ENCODE assay signal across 8 cellular contexts in genomic region chr5:43069401-43069720, GRCh38. TPM values are rescaled to one million over a fixed set of nuclear protein-coding genes. Genes with fewer than 3 reads are reported as not detected.
DNase-seq lines count a peak whose midpoint lies in the region; ATAC-seq, FAIRE-seq and TF ChIP-seq lines count a peak whose summit lies in the region.
"Not testable (repeated sequence)": the region's sequence is repeated elsewhere in the genome, so short reads cannot be mapped to it uniquely, and the experiment has no call there.

No MANE protein-coding gene starts in this region.

- not testable (repeated sequence) for TF ChIP-seq EP300 in HepG2 (IDR thresholded peaks at IDR 0.05; ENCODE audit: low read depth in 2 of 2, low read length in 2 of 2); HepG2 (CRISPR knock-in tag; IDR thresholded peaks at IDR 0.05; ENCODE audit: borderline replicate concordance)

- H3K4me2 ChIP-seq in HepG2 (ENCODE audit: low read depth, low read length): 0 out of 2 replicates have a peak overlapping the region, but pooled peaks have one; percentile 98
- H3K4me2 ChIP-seq in neural progenitor cell: peak overlapping the region; percentile 94

- not testable (repeated sequence) for H3K27ac ChIP-seq in CD4-positive, CD25-positive, alpha-beta regulatory T cell (ENCODE audit: insufficient read depth, low read length, poor library complexity, severe bottlenecking); effector memory CD4-positive, alpha-beta T cell (ENCODE audit: insufficient read depth, low read length, poor library complexity, severe bottlenecking); HepG2 (ENCODE audit: extremely low read length, insufficient read depth, low read length); neural progenitor cell; thoracic aorta

- POLR2A ChIA-PET in HepG2 (lab: Yijun Ruan, JAX): not testable (repeated sequence)

- CTCF ChIA-PET in HepG2 (lab: Yijun Ruan, JAX; ENCODE audit: low intra/inter-chr PET ratio, low total read pairs): not testable (repeated sequence)

- in situ Hi-C loops in HepG2 (cut with HindIII; ENCODE audit: extremely low pct_ligation_motif_present, low pct_unique_long_range_greater_than_20kb): loop anchor here (5.0 kb wide), 1 partner anchor 62 kb away; no protein-coding TSS in a partner anchor

- FAIRE-seq in HepG2 (lab: Jason Lieb, UNC): not testable (repeated sequence)

- not testable (repeated sequence) for H3K9me3 Mint-ChIP-seq in CD4-positive, CD25-positive, alpha-beta regulatory T cell; IgD-negative memory B cell; activated naive CD8-positive, alpha-beta T cell (ENCODE audit: low read depth); neural progenitor cell

- not testable (repeated sequence) for H2AFZ ChIP-seq in HepG2 (ENCODE audit: low read length); neural progenitor cell (replicated peaks)

- H3K4me3 ChIP-seq in CD4-positive, CD25-positive, alpha-beta regulatory T cell (ENCODE audit: low read depth, low read length): peak overlapping the region; percentile 100
- H3K4me3 ChIP-seq in effector memory CD4-positive, alpha-beta T cell (ENCODE audit: insufficient read depth, low read depth, low read length, poor library complexity, severe bottlenecking): peak overlapping the region; percentile 85
- H3K4me3 ChIP-seq in HepG2 (replicated peaks in 1 of 3; ENCODE audit: insufficient read depth in 1 of 3, low read depth in 2 of 3, low read length in 3 of 3); neural progenitor cell: not testable (repeated sequence)
- peak overlapping the region; percentile 84 for H3K4me3 ChIP-seq in thoracic aorta

- peaks cover 19% of the 10 kb centered on the region for H3F3A ChIP-seq in neural progenitor cell (ENCODE audit: low read depth)

- not testable (repeated sequence) for BruUV-seq in HepG2 (replicated peaks; lab: Mats Ljungman, UMichigan)

- H4K20me1 ChIP-seq in HepG2 (ENCODE audit: insufficient read depth, low read length); neural progenitor cell (ENCODE audit: low read depth): not testable (repeated sequence)

- H3K27me3 Mint-ChIP-seq in CD4-positive, CD25-positive, alpha-beta regulatory T cell; IgD-negative memory B cell; T-helper 17 cell; activated naive CD8-positive, alpha-beta T cell; neural progenitor cell (ENCODE audit: insufficient read depth, low read depth): not testable (repeated sequence)

- H3K27me3 ChIP-seq in CD4-positive, CD25-positive, alpha-beta regulatory T cell (ENCODE audit: control insufficient read depth, insufficient read depth, low read length); effector memory CD4-positive, alpha-beta T cell (replicated peaks; ENCODE audit: control insufficient read depth, insufficient read depth, low read length, poor library complexity, severe bottlenecking); HepG2 (ENCODE audit: control insufficient read depth in 1 of 2, insufficient read depth in 2 of 2, low read length in 2 of 2); neural progenitor cell; thoracic aorta (replicated peaks; ENCODE audit: insufficient read depth): not testable (repeated sequence)

- H3K9me3 ChIP-seq in CD4-positive, CD25-positive, alpha-beta regulatory T cell (ENCODE audit: control insufficient read depth in 2 of 2, low read length in 2 of 2); T-helper 17 cell (ENCODE audit: control insufficient read depth, low read length, poor library complexity, severe bottlenecking); effector memory CD4-positive, alpha-beta T cell (ENCODE audit: control insufficient read depth, low read length); HepG2 (ENCODE audit: low read length); neural progenitor cell (ENCODE audit: low read depth); thoracic aorta: not testable (repeated sequence)

- H3K79me2 ChIP-seq in HepG2 (ENCODE audit: insufficient read depth, low read length) (peaks cover 27% of the 10 kb centered on the region), neural progenitor cell (ENCODE audit: low read depth) (peaks cover 29% of the 10 kb centered on the region)

- TF ChIP-seq POLR2A in HepG2 (IDR thresholded peaks at IDR 0.05; ENCODE audit: insufficient read depth in 1 of 2, low read depth in 2 of 2, low read length in 2 of 2): not testable (repeated sequence)

- WGBS in HepG2 (ENCODE audit: low lambda C conversion rate): 88% methylated on average over 3 of the region's 3 CpGs

- H3K4me3 Mint-ChIP-seq in CD4-positive, CD25-positive, alpha-beta regulatory T cell: peak overlapping the region; percentile 97 to 98 (median 98)
- peak overlapping the region in 3 of 4 donors; percentile 49 to 88 (median 81) for H3K4me3 Mint-ChIP-seq in IgD-negative memory B cell
- not testable (repeated sequence) for H3K4me3 Mint-ChIP-seq in T-helper 17 cell, neural progenitor cell
- H3K4me3 Mint-ChIP-seq in activated naive CD8-positive, alpha-beta T cell: peak overlapping the region; percentile 42

- H3K36me3 ChIP-seq in CD4-positive, CD25-positive, alpha-beta regulatory T cell (ENCODE audit: control insufficient read depth, insufficient read depth, low read length): peaks cover 15% of the 10 kb centered on the region
- peaks cover 10% of the 10 kb centered on the region for H3K36me3 ChIP-seq in effector memory CD4-positive, alpha-beta T cell (ENCODE audit: control insufficient read depth, insufficient read depth, low read length)
- H3K36me3 ChIP-seq in HepG2 (replicated peaks in 1 of 2; ENCODE audit: control insufficient read depth in 1 of 2, insufficient read depth in 2 of 2, low read length in 2 of 2): peaks cover 1 to 11% of the 10 kb centered on the region in 2 experiments; a peak in 2 of 5 replicates
- H3K36me3 ChIP-seq in neural progenitor cell, thoracic aorta: not testable (repeated sequence)

- peak overlapping the region in 2 of 3 donors; percentile 66 to 99 for H3K27ac Mint-ChIP-seq in CD4-positive, CD25-positive, alpha-beta regulatory T cell
- H3K27ac Mint-ChIP-seq in IgD-negative memory B cell; activated naive CD8-positive, alpha-beta T cell; neural progenitor cell: not testable (repeated sequence)
- peak overlapping the region; percentile 99 for H3K27ac Mint-ChIP-seq in T-helper 17 cell

- TF ChIP-seq CTCF in HepG2 (CRISPR knock-in tag; IDR thresholded peaks at IDR 0.05); neural progenitor cell (IDR thresholded peaks at IDR 0.05); thoracic aorta (IDR thresholded peaks at IDR 0.05): not testable (repeated sequence)

- peaks cover 32% of the 10 kb centered on the region for H3K36me3 Mint-ChIP-seq in CD4-positive, CD25-positive, alpha-beta regulatory T cell
- H3K36me3 Mint-ChIP-seq in IgD-negative memory B cell (peaks cover 12% of the 10 kb centered on the region), neural progenitor cell (peaks cover 27% of the 10 kb centered on the region)
- not testable (repeated sequence) for H3K36me3 Mint-ChIP-seq in T-helper 17 cell (ENCODE audit: low read depth)
- H3K36me3 Mint-ChIP-seq in activated naive CD8-positive, alpha-beta T cell: peaks cover 10% of the 10 kb centered on the region

- not testable (repeated sequence) for DNase-seq in CD4-positive, CD25-positive, alpha-beta regulatory T cell; T-helper 17 cell; effector memory CD4-positive, alpha-beta T cell; HepG2 (ENCODE audit: low spot score); neural progenitor cell (ENCODE audit: low spot score); thoracic aorta (ENCODE audit: low spot score)

- not testable (repeated sequence) for H3K9ac ChIP-seq in HepG2 (ENCODE audit: insufficient read depth, low read depth, low read length); neural progenitor cell

- H3K4me1 Mint-ChIP-seq in CD4-positive, CD25-positive, alpha-beta regulatory T cell: peaks cover 15 to 61% (median 46%) of the 10 kb centered on the region in 4 donors
- H3K4me1 Mint-ChIP-seq in IgD-negative memory B cell (peaks cover 32 to 35% (median 33%) of the 10 kb centered on the region in 3 donors), T-helper 17 cell (peaks cover 50% of the 10 kb centered on the region), neural progenitor cell (peaks cover 23% of the 10 kb centered on the region)
- peaks cover 50% of the 10 kb centered on the region for H3K4me1 Mint-ChIP-seq in activated naive CD8-positive, alpha-beta T cell (ENCODE audit: low read depth)

- intact Hi-C loops in HepG2 (cut with micrococcal nuclease; ENCODE audit: unreplicated experiment): not testable (repeated sequence)

- TF ChIP-seq RAD21 in HepG2 (CRISPR knock-in tag; IDR thresholded peaks at IDR 0.05): not testable (repeated sequence)

- peaks cover 43% of the 10 kb centered on the region for H3K4me1 ChIP-seq in CD4-positive, CD25-positive, alpha-beta regulatory T cell (ENCODE audit: control insufficient read depth, insufficient read depth, low read length, poor library complexity, severe bottlenecking)
- H3K4me1 ChIP-seq in effector memory CD4-positive, alpha-beta T cell (ENCODE audit: control insufficient read depth, insufficient read depth, low read length, poor library complexity, severe bottlenecking): peaks cover 25% of the 10 kb centered on the region
- H3K4me1 ChIP-seq in HepG2 (ENCODE audit: insufficient read depth, low read length) (peaks cover 26% of the 10 kb centered on the region), thoracic aorta (ENCODE audit: control insufficient read depth in 1 of 2, low read depth in 2 of 2) (peaks cover 22 to 31% of the 10 kb centered on the region in 2 donors)
- H3K4me1 ChIP-seq in neural progenitor cell: not testable (repeated sequence)

- not testable (repeated sequence) for ATAC-seq in CD4-positive, CD25-positive, alpha-beta regulatory T cell (ENCODE audit: low read depth in 2 of 2); T-helper 17 cell; HepG2; thoracic aorta (ENCODE audit: insufficient number of reproducible peaks, low FRiP score, low read depth)

RNA-seq across cellular contexts. Expression of gene ANXA2R, which starts 29.2 kb away (rescaled TPM):
- total RNA-seq in CD4-positive, CD25-positive, alpha-beta regulatory T cell: 38.7 TPM
- 10 to 100 TPM; 35.8 to 69.7 (median 55.7) TPM for polyA plus RNA-seq in CD4-positive, CD25-positive, alpha-beta regulatory T cell
- polyA plus RNA-seq in IgD-negative memory B cell (42.9 TPM), HepG2 (2011; rRNA removed) (1.3 TPM in 2 replicates)
- total RNA-seq in T-helper 17 cell (10 to 100 TPM; 33.0 to 44.0 TPM), HepG2 (2016; rRNA removed; fragmentation: Illumina TruSeq; extraction: Trizol) (0.76 and 0.95 TPM in 2 replicates), neural progenitor cell (ENCODE audit: low replicate concordance) (0.17 and 0.74 TPM in 2 replicates), thoracic aorta (1 to 10 TPM; 3.2 to 5.3 TPM)
- 0.40 and 0.53 TPM in 2 replicates for total RNA-seq in HepG2 (2016; cell fraction: cytosol; rRNA removed; fragmentation: Illumina TruSeq; extraction: Trizol; ENCODE audit: low read depth)
- 0.58 and 0.74 TPM in 2 replicates for total RNA-seq in HepG2 (2016; cell fraction: insoluble cytoplasmic fraction; rRNA removed; fragmentation: Illumina TruSeq; extraction: Trizol)
- 0.65 TPM in 2 replicates for total RNA-seq in HepG2 (2016; cell fraction: membrane; rRNA removed; fragmentation: Illumina TruSeq; extraction: Trizol)
- 1.5 and 1.8 TPM in 2 replicates for total RNA-seq in HepG2 (2016; cell fraction: nucleus; rRNA removed; fragmentation: Illumina TruSeq; extraction: Trizol)
- 0.90 and 1.1 TPM in 2 replicates for polyA plus RNA-seq in HepG2 (2011; cell fraction: cytosol; rRNA removed)
- polyA plus RNA-seq in HepG2 (2011; cell fraction: nucleus; rRNA removed): 2.6 and 2.7 TPM in 2 replicates
- polyA plus RNA-seq in HepG2 (2012): 0.52 and 0.67 TPM in 2 replicates
- 0.37 and 0.41 TPM in 2 replicates for polyA plus RNA-seq in HepG2 (2016; cell fraction: cytosol; fragmentation: Illumina TruSeq; extraction: Trizol; ENCODE audit: low read depth)
- polyA plus RNA-seq in HepG2 (2016; cell fraction: insoluble cytoplasmic fraction; fragmentation: Illumina TruSeq; extraction: Trizol; ENCODE audit: low read depth): 0.28 and 0.72 TPM in 2 replicates
- polyA plus RNA-seq in HepG2 (2016; cell fraction: membrane; fragmentation: Illumina TruSeq; extraction: Trizol; ENCODE audit: low read depth): 0.34 and 0.62 TPM in 2 replicates
- 1.2 and 1.5 TPM in 2 replicates for polyA plus RNA-seq in HepG2 (2016; cell fraction: nucleus; fragmentation: Illumina TruSeq; extraction: Trizol; ENCODE audit: insufficient read depth, low read depth)
- polyA minus RNA-seq in HepG2 (2011; rRNA and poly(A)+ RNA removed; ENCODE audit: low replicate concordance): 1.5 and 11.0 TPM in 2 replicates
- 0.49 TPM in 1 of 2 replicates, not detected in the other for polyA minus RNA-seq in HepG2 (2011; cell fraction: cytosol; rRNA and poly(A)+ RNA removed)
- polyA minus RNA-seq in HepG2 (2011; cell fraction: nucleus; rRNA and poly(A)+ RNA removed): 3.9 and 4.5 TPM in 2 replicates

RNA-seq across cellular contexts. Expression of gene ZNF131, which starts 51.4 kb away (rescaled TPM):
- total RNA-seq in CD4-positive, CD25-positive, alpha-beta regulatory T cell: 77.9 TPM
- 10 to 100 TPM; 41.4 to 62.6 (median 53.8) TPM for polyA plus RNA-seq in CD4-positive, CD25-positive, alpha-beta regulatory T cell
- polyA plus RNA-seq in IgD-negative memory B cell (44.1 TPM), HepG2 (2011; rRNA removed) (17.5 and 20.6 TPM in 2 replicates)
- total RNA-seq in T-helper 17 cell (10 to 100 TPM; 68.0 to 69.9 TPM), HepG2 (2016; rRNA removed; fragmentation: Illumina TruSeq; extraction: Trizol) (30.4 and 33.3 TPM in 2 replicates), neural progenitor cell (ENCODE audit: low replicate concordance) (56.3 and 96.5 TPM in 2 replicates), thoracic aorta (10 to 100 TPM; 22.5 to 35.4 TPM)
- 20.6 and 21.5 TPM in 2 replicates for total RNA-seq in HepG2 (2016; cell fraction: cytosol; rRNA removed; fragmentation: Illumina TruSeq; extraction: Trizol; ENCODE audit: low read depth)
- 31.8 and 34.8 TPM in 2 replicates for total RNA-seq in HepG2 (2016; cell fraction: insoluble cytoplasmic fraction; rRNA removed; fragmentation: Illumina TruSeq; extraction: Trizol)
- 24.7 and 24.8 TPM in 2 replicates for total RNA-seq in HepG2 (2016; cell fraction: membrane; rRNA removed; fragmentation: Illumina TruSeq; extraction: Trizol)
- 35.3 and 43.2 TPM in 2 replicates for total RNA-seq in HepG2 (2016; cell fraction: nucleus; rRNA removed; fragmentation: Illumina TruSeq; extraction: Trizol)
- polyA plus RNA-seq in HepG2 (2011; cell fraction: cytosol; rRNA removed): 9.6 and 12.2 TPM in 2 replicates
- polyA plus RNA-seq in HepG2 (2011; cell fraction: nucleus; rRNA removed): 23.3 and 27.2 TPM in 2 replicates
- 15.7 and 18.4 TPM in 2 replicates for polyA plus RNA-seq in HepG2 (2012)
- 5.8 and 7.5 TPM in 2 replicates for polyA plus RNA-seq in HepG2 (2016; cell fraction: cytosol; fragmentation: Illumina TruSeq; extraction: Trizol; ENCODE audit: low read depth)
- 41.5 and 42.5 TPM in 2 replicates for polyA plus RNA-seq in HepG2 (2016; cell fraction: insoluble cytoplasmic fraction; fragmentation: Illumina TruSeq; extraction: Trizol; ENCODE audit: low read depth)
- 14.9 and 15.7 TPM in 2 replicates for polyA plus RNA-seq in HepG2 (2016; cell fraction: membrane; fragmentation: Illumina TruSeq; extraction: Trizol; ENCODE audit: low read depth)
- 48.4 and 55.5 TPM in 2 replicates for polyA plus RNA-seq in HepG2 (2016; cell fraction: nucleus; fragmentation: Illumina TruSeq; extraction: Trizol; ENCODE audit: insufficient read depth, low read depth)
- 16.7 and 49.5 TPM in 2 replicates for polyA minus RNA-seq in HepG2 (2011; rRNA and poly(A)+ RNA removed; ENCODE audit: low replicate concordance)
- 13.2 and 14.4 TPM in 2 replicates for polyA minus RNA-seq in HepG2 (2011; cell fraction: cytosol; rRNA and poly(A)+ RNA removed)
- 62.0 and 70.7 TPM in 2 replicates for polyA minus RNA-seq in HepG2 (2011; cell fraction: nucleus; rRNA and poly(A)+ RNA removed)
